Comparison of ENCODE assay signal across 25 cellular contexts in the genomic region with DNA sequence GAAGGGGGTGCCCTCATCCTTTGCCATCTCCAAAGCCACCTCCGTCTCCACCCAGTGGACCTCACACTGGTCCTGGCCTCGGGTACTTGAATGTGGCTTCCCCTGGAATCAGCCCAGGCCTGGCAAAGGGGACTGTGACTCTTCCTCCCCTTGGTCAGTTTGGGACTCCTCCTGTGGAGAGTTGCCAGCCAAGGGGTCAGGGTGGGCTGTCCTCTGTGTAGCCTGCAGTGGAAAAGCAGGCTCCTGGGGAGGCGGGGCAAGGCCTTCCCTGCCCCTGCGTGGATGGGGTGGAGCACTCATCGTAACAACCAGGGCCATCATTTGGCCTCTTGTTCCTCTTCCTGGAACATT. TPM values are rescaled to one million over a fixed set of nuclear protein-coding genes. Genes with fewer than 3 reads are reported as not detected.
"Had no signal": no experiment of that assay in that cellular context is flagged by ENCODE, and none has a peak within 500 bp of the region (broad histone marks: within the 10 kb centered on the region; RNA-seq: fewer than 3 reads in every experiment).

No MANE protein-coding gene starts in this region.

- H3K9me3 ChIP-seq: gastrocnemius medialis, neutrophil, thyroid gland had no signal

- H3K4me2 ChIP-seq: hepatocyte had no signal

- DNase-seq: caudate nucleus; cerebellar nuclear complex; effector CD4-positive, alpha-beta T cell; foreskin fibroblast; gastrocnemius medialis; kidney; naive B cell; psoas muscle; right cardiac atrium; sigmoid colon; stimulated activated CD4-positive, alpha-beta T cell treated with anti-CD3 and anti-CD28 coated beads, Interleukin-4, amount 100 ng/mL, for 4 hours; stimulated activated naive B cell treated with anti-CD40 and anti-IgM and Interleukin-4, amounts not matched to agents 10 μg/mL and 1 μg/mL and 100 μg/mL, for 72 hours; thyroid gland; trophoblast cell had no signal

- H3K4me3 Mint-ChIP-seq: memory B cell; mesothelial cell of epicardium; naive B cell; stimulated activated naive B cell treated with anti-CD40 and anti-IgM and Interleukin-4, amounts not matched to agents 10 μg/mL and 1 μg/mL and 100 μg/mL, for 72 hours; stimulated activated naive CD8-positive, alpha-beta T cell treated with anti-CD3 and anti-CD28 coated beads, Interleukin-15, Interleukin-2, amounts not matched to agents 100 ng/mL and 50 ng/mL, for 24 hours had no signal

- H3K4me1 ChIP-seq: gastrocnemius medialis, psoas muscle, sigmoid colon, suprapubic skin had no signal

- H2AFZ ChIP-seq: hepatocyte had no signal

- H3K79me2 ChIP-seq: hepatocyte had no signal

- H3K36me3 Mint-ChIP-seq: memory B cell; mesothelial cell of epicardium; stimulated activated naive B cell treated with anti-CD40 and anti-IgM and Interleukin-4, amounts not matched to agents 10 μg/mL and 1 μg/mL and 100 μg/mL, for 72 hours had no signal

- H3K27ac ChIP-seq: dorsolateral prefrontal cortex, epithelial cell of prostate, gastrocnemius medialis, hepatocyte, neutrophil, psoas muscle, sigmoid colon, suprapubic skin, thyroid gland had no signal

- H3K36me3 ChIP-seq: gastrocnemius medialis, neutrophil, sigmoid colon, suprapubic skin, thyroid gland had no signal

- H3K27me3 ChIP-seq: dorsolateral prefrontal cortex, gastrocnemius medialis, hepatocyte, neutrophil, sigmoid colon, thyroid gland had no signal

- H3K4me1 Mint-ChIP-seq: memory B cell; naive B cell; stimulated activated naive B cell treated with anti-CD40 and anti-IgM and Interleukin-4, amounts not matched to agents 10 μg/mL and 1 μg/mL and 100 μg/mL, for 72 hours had no signal

- H3K27ac Mint-ChIP-seq: memory B cell; mesothelial cell of epicardium; naive B cell; stimulated activated naive B cell treated with anti-CD40 and anti-IgM and Interleukin-4, amounts not matched to agents 10 μg/mL and 1 μg/mL and 100 μg/mL, for 72 hours; stimulated activated naive CD8-positive, alpha-beta T cell treated with anti-CD3 and anti-CD28 coated beads, Interleukin-15, Interleukin-2, amounts not matched to agents 100 ng/mL and 50 ng/mL, for 24 hours had no signal

- H3K4me3 ChIP-seq: dorsolateral prefrontal cortex, gastrocnemius medialis, hepatocyte, lung, mucosa of descending colon, psoas muscle, sigmoid colon, suprapubic skin, thyroid gland had no signal

RNA-seq across cellular contexts. Expression of gene INHBB, which starts 59.8 kb away (rescaled TPM):
- total RNA-seq: mesothelial cell of epicardium had no signal
- polyA plus RNA-seq: neural cell had no signal
